ENCODE assay signal across 14 cellular contexts in genomic region chr17:61394630-61395408, GRCh38. TPM values are rescaled to one million over a fixed set of nuclear protein-coding genes. Genes with fewer than 3 reads are reported as not detected.
DNase-seq lines count a peak whose midpoint lies in the region; ATAC-seq and TF ChIP-seq lines count a peak whose summit lies in the region.
"Had no signal": no experiment of that assay in that cellular context is flagged by ENCODE, and none has a peak within 500 bp of the region (broad histone marks: within the 10 kb centered on the region; RNA-seq: fewer than 3 reads in every experiment).

No MANE protein-coding gene starts in this region.

- no peaks in the 10 kb centered on the region; the same call in 2 of the 3 replicates for H3K36me3 Mint-ChIP-seq in GM23338 (ENCODE audit: low read depth)
- H3K36me3 Mint-ChIP-seq: activated naive CD8-positive, alpha-beta T cell treated with anti-CD3 and anti-CD28 coated beads, Interleukin-2, amount 10 ng/mL, durations not matched to agents 7 days and 5 days had no signal

- H3F3A ChIP-seq in GM23338 (replicated peaks; ENCODE audit: low read depth) = no peaks in the 10 kb centered on the region

- 72 to 80% methylated on average over 10 of the region's 10 CpGs for WGBS in heart right ventricle, 2 donors

- POLR2A ChIA-PET in A673 (lab: Charles Lee; ENCODE audit: low non-redundant PET) = no interaction called here

- peaks cover 9% of the 10 kb centered on the region; the same call in 1 of the 2 replicates for H4K20me1 ChIP-seq in GM23338 (replicated peaks; ENCODE audit: insufficient read depth)

- H3K9me2 ChIP-seq in GM23338 (ENCODE audit: insufficient read depth) = no peaks in the 10 kb centered on the region

- H3K4me1 ChIP-seq in GM23338 (ENCODE audit: insufficient read depth) (no peaks in the 10 kb centered on the region; the same call in 1 of the 2 replicates), SJCRH30 (peaks cover 17% of the 10 kb centered on the region), heart right ventricle (peaks cover 12 to 59% (median 32%) of the 10 kb centered on the region in 9 donors), skeletal muscle tissue (ENCODE audit: control insufficient read depth in 3 of 3, insufficient read depth in 3 of 3, low read length in 3 of 3) (peaks cover 13 to 28% (median 24%) of the 10 kb centered on the region in 3 donors), A673 (ENCODE audit: insufficient read depth, low read length, poor library complexity, severe bottlenecking) (peaks cover 23% of the 10 kb centered on the region)

- CTCF ChIA-PET in A673 (lab: Charles Lee) = no interaction called here

- H3K27ac ChIP-seq in GM23338 (ENCODE audit: low read depth) = no peak overlapping the region
- H3K27ac ChIP-seq in SJCRH30 = peak overlapping the region; percentile 51
- H3K27ac ChIP-seq in heart right ventricle = peak overlapping the region; percentile 71 to 88 (median 84)
- peak overlapping the region; percentile 12 for H3K27ac ChIP-seq in skeletal muscle tissue (ENCODE audit: low read depth, low read length)
- no peak overlapping the region for H3K27ac ChIP-seq in A673 (ENCODE audit: low read depth, low read length, poor library complexity, severe bottlenecking)
- H3K27ac ChIP-seq: SK-N-MC, suprapubic skin had no signal

- no peaks in the 10 kb centered on the region for H3K79me2 ChIP-seq in GM23338 (replicated peaks; ENCODE audit: insufficient read depth)

- H3K27me3 ChIP-seq in GM23338 (ENCODE audit: insufficient read depth) (peaks cover 79% of the 10 kb centered on the region), SJCRH30 (no peaks in the 10 kb centered on the region), heart right ventricle (peaks cover 33 to 55% (median 45%) of the 10 kb centered on the region in 7 donors), skeletal muscle tissue (ENCODE audit: control insufficient read depth in 3 of 3, insufficient read depth in 3 of 3, low read length in 3 of 3) (peaks cover 37 to 44% (median 40%) of the 10 kb centered on the region in 3 donors), A673 (replicated peaks; ENCODE audit: insufficient read depth, low read depth, low read length, poor library complexity) (peaks cover 54% of the 10 kb centered on the region)

- H3K4me3 ChIP-seq in GM23338 = peak overlapping the region; percentile 47; the same call in 1 of the 2 replicates
- no peak overlapping the region for H3K4me3 ChIP-seq in SJCRH30
- H3K4me3 ChIP-seq in heart right ventricle = peak overlapping the region in 7 of 10 donors; percentile 46 to 81 (median 67)
- H3K4me3 ChIP-seq in skeletal muscle tissue (ENCODE audit: low read length in 3 of 3) = peak overlapping the region in 1 of 3 donors; percentile 35
- H3K4me3 ChIP-seq in A673 (ENCODE audit: low read depth, low read length, poor library complexity, severe bottlenecking) = no peak overlapping the region
- H3K4me3 ChIP-seq: SK-N-MC, suprapubic skin had no signal

- no TSS peak for BruUV-seq in A673 (replicated peaks; lab: Mats Ljungman, UMichigan)

- peaks cover 8% of the 10 kb centered on the region; the same call in 2 of the 3 replicates for H3K9me3 Mint-ChIP-seq in GM23338
- H3K9me3 Mint-ChIP-seq: activated naive CD8-positive, alpha-beta T cell treated with anti-CD3 and anti-CD28 coated beads, Interleukin-2, amount 10 ng/mL, durations not matched to agents 7 days and 5 days had no signal

- H3K36me3 ChIP-seq in GM23338 (ENCODE audit: insufficient read depth) (no peaks in the 10 kb centered on the region), SJCRH30 (no peaks in the 10 kb centered on the region), heart right ventricle (no peaks in the 10 kb centered on the region), skeletal muscle tissue (ENCODE audit: control insufficient read depth in 3 of 3, insufficient read depth in 3 of 3, low read length in 3 of 3) (no peaks in the 10 kb centered on the region), A673 (ENCODE audit: insufficient read depth, low read length, poor library complexity, severe bottlenecking) (no peaks in the 10 kb centered on the region)
- H3K36me3 ChIP-seq: suprapubic skin had no signal

- peaks cover 70% of the 10 kb centered on the region for H3K27me3 Mint-ChIP-seq in GM23338 (ENCODE audit: insufficient read depth, low read depth, poor library complexity)

- H3K4me1 Mint-ChIP-seq in GM23338 = peaks cover 15% of the 10 kb centered on the region

- no peak overlapping the region for H2AFZ ChIP-seq in GM23338

- H3K4me2 ChIP-seq in GM23338 = 0 out of 2 replicates have a peak overlapping the region, but pooled peaks have one; percentile 76

- H3K9me3 ChIP-seq in SJCRH30 (replicated peaks) (no peaks in the 10 kb centered on the region), heart right ventricle (no peaks in the 10 kb centered on the region), skeletal muscle tissue (ENCODE audit: control insufficient read depth in 3 of 3, low read length in 3 of 3) (no peaks in the 10 kb centered on the region), A673 (ENCODE audit: low read depth, low read length, poor library complexity, severe bottlenecking) (no peaks in the 10 kb centered on the region)
- H3K9me3 ChIP-seq: suprapubic skin had no signal

- H3K9ac ChIP-seq in skeletal muscle tissue (ENCODE audit: low read depth in 1 of 3, low read length in 3 of 3) = peak overlapping the region in 1 of 3 donors; percentile 57

- ATAC-seq in GM23338 (no peak), heart right ventricle (no peak)

- H3K4me3 Mint-ChIP-seq in GM23338 = peak overlapping the region; percentile 55; the same call in 1 of the 3 replicates
- H3K4me3 Mint-ChIP-seq: activated naive CD8-positive, alpha-beta T cell treated with anti-CD3 and anti-CD28 coated beads, Interleukin-2, amount 10 ng/mL, durations not matched to agents 7 days and 5 days had no signal

- intact Hi-C loops in heart right ventricle (cut with DNase I) = loop anchor here (5.0 to 10.0 kb wide), 6 partner anchors 140 to 673 kb away; no protein-coding TSS in a partner anchor
- intact Hi-C loops in A673 (cut with micrococcal nuclease; ENCODE audit: unreplicated experiment) = loop anchor here (5.0 kb wide), 2 partner anchors 393 to 673 kb away; no protein-coding TSS in a partner anchor

- H3K27ac Mint-ChIP-seq in GM23338 = no peak overlapping the region

- TF ChIP-seq CTCF in GM23338 (conservative IDR thresholded peaks at IDR 0.05; ENCODE audit: low read depth in 2 of 2) (no peak), heart right ventricle (IDR thresholded peaks at IDR 0.05) (no peak), A673 (conservative IDR thresholded peaks at IDR 0.05; ENCODE audit: low read depth, low read length) (no peak)

- DNase-seq in GM23338 (ENCODE audit: low spot score) = no peak
- peak in 1 of 2 experiments; percentile 51 for DNase-seq in SJCRH30
- no peak for DNase-seq in heart right ventricle
- no peak for DNase-seq in NCI-H524 (lab: John Stamatoyannopoulos, UW)
- DNase-seq in A673 (ENCODE audit: low spot score) = no peak
- DNase-seq in activated CD8-positive, alpha-beta memory T cell treated with anti-CD3 and anti-CD28 coated beads for 24 hours = no peak
- DNase-seq: activated CD8-positive, alpha-beta memory T cell treated with anti-CD3 and anti-CD28 coated beads, Interleukin-2, amount 50 U/mL, for 4 hours; activated naive CD8-positive, alpha-beta T cell treated with anti-CD3 and anti-CD28 coated beads, Interleukin-2, amount 10 ng/mL, durations not matched to agents 7 days and 5 days; DMS79 treated with DMSO at 0.1 percent for 48 hours had no signal

TF ChIP-seq in GM23338, 12 proteins besides CTCF, POLR2A, EP300 and RAD21:
- no peak for TF ChIP-seq CREB1 (CRISPR knock-in tag; IDR thresholded peaks at IDR 0.05; ENCODE audit: low read depth)
- TF ChIP-seq ZNF114 (CRISPR knock-in tag; IDR thresholded peaks at IDR 0.05) = no peak
- no peak for TF ChIP-seq STAT1 (IDR thresholded peaks at IDR 0.05; ENCODE audit: unreplicated experiment)
- no peak for TF ChIP-seq EZH2 (IDR thresholded peaks at IDR 0.05; ENCODE audit: low read depth, unreplicated experiment)
- no peak for TF ChIP-seq EZH2phosphoT487 (IDR thresholded peaks at IDR 0.05; ENCODE audit: unreplicated experiment)
- TF ChIP-seq NANOG (IDR thresholded peaks at IDR 0.05; ENCODE audit: borderline replicate concordance) = no peak

RNA-seq across cellular contexts. Expression of gene TBX2, which starts 4.8 kb away (rescaled TPM):
- not detected in 2 replicates for total RNA-seq in GM23338 (2014; rRNA removed; shearing (Covaris generic))
- polyA plus RNA-seq in GM23338 (2016; fragmentation: Nextera tagmentation; extraction: Ambion mirVana) = 0.10 TPM in 1 of 2 replicates, not detected in the other
- 42.3 and 42.7 TPM in 2 replicates for total RNA-seq in SJCRH30 (2014; rRNA removed; shearing (Covaris generic))
- 10 to 100 TPM in 5 of 10 donors, 1 to 10 TPM in 5; 4.6 to 21.8 (median 10.0) TPM for total RNA-seq in heart right ventricle
- 10 to 100 TPM; 13.4 to 31.1 TPM for polyA plus RNA-seq in heart right ventricle
- total RNA-seq in skeletal muscle tissue = 5.2 TPM
- total RNA-seq in A673 (2021) = not detected in 2 replicates
- total RNA-seq: activated naive CD8-positive, alpha-beta T cell treated with anti-CD3 and anti-CD28 coated beads, Interleukin-2, amount 10 ng/mL, durations not matched to agents 7 days and 5 days had no signal

RNA-seq across cellular contexts. Expression of gene TBX4, which starts 57.4 kb away (rescaled TPM):
- total RNA-seq in GM23338 (2014; rRNA removed; shearing (Covaris generic)) = not detected in 2 replicates
- polyA plus RNA-seq in GM23338 (2016; fragmentation: Nextera tagmentation; extraction: Ambion mirVana) (not detected in 2 replicates), heart right ventricle (under 1 TPM in 1 of 2 donors, not detected in 1; 0.03 TPM)
- 0.35 and 0.42 TPM in 2 replicates for total RNA-seq in SJCRH30 (2014; rRNA removed; shearing (Covaris generic))
- total RNA-seq in heart right ventricle (not detected), skeletal muscle tissue (8.4 TPM), A673 (2021) (not detected in 2 replicates)
- total RNA-seq: activated naive CD8-positive, alpha-beta T cell treated with anti-CD3 and anti-CD28 coated beads, Interleukin-2, amount 10 ng/mL, durations not matched to agents 7 days and 5 days; HT-29; omental fat pad had no signal

Comparison
In these comparisons a context has a peak if more than half of its experiments do, and no peak if none do; other contexts are left out.
1. H3K27ac ChIP-seq: peak in SJCRH30 (single experiment), heart right ventricle (10 of 10) and skeletal muscle tissue (single experiment); none in GM23338 (single experiment) and A673 (single experiment).
2. H3K4me3 ChIP-seq: peak in GM23338 (single experiment) and heart right ventricle (7 of 10); none in SJCRH30 (single experiment) and A673 (single experiment).